1 cellular context compared by ENCODE assay signal in the genomic region with DNA sequence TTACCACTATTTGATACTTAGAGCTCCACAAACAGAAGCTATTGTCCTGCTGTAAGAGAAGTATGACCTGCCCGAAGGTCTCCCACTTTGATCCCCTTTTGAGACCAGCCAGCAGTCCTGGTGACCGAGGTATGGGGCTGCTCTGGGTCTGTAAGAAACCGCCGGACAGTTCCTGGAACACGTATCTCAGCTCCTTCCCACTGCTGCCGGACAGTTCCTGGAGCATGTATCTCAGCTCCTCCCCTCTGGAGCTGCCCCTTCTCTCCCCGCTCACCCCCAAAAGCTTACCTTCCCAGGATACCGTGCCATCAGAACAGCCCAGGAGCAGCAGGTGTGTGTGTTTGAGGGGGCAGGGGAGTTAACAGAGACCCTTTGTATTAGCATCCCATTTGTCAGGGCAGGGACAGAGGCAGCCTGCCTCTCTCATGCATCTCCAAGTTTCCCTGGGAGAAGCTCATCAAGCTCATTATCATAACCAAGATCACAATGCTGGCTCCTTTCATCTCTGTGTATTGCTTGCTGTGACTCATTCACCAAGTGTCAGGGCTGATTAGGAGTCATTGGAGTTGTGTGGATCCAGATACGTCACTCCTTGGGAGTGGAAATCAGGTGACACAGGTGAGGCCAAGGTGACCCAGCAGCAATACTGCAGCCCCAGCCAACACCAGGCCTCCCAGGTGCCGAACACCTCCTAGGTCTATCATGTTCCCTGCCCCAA.
TF ChIP-seq lines count a peak whose summit lies in the region.

No MANE protein-coding gene starts in this region.

TF ChIP-seq in WTC11, 78 proteins besides CTCF, POLR2A, EP300 and RAD21 (continued from another document):
- TF ChIP-seq, protein P1, sequence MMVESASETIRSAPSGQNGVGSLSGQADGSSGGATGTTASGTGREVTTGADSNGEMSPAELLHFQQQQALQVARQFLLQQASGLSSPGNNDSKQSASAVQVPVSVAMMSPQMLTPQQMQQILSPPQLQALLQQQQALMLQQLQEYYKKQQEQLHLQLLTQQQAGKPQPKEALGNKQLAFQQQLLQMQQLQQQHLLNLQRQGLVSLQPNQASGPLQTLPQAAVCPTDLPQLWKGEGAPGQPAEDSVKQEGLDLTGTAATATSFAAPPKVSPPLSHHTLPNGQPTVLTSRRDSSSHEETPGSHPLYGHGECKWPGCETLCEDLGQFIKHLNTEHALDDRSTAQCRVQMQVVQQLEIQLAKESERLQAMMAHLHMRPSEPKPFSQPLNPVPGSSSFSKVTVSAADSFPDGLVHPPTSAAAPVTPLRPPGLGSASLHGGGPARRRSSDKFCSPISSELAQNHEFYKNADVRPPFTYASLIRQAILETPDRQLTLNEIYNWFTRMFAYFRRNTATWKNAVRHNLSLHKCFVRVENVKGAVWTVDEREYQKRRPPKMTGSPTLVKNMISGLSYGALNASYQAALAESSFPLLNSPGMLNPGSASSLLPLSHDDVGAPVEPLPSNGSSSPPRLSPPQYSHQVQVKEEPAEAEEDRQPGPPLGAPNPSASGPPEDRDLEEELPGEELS (CRISPR knock-in tag; IDR thresholded peaks at IDR 0.05), result no peak; the same call in 1 of the 2 replicates
- peak; percentile 25; the same call in 1 of the 2 replicates for TF ChIP-seq SMAD4 (CRISPR knock-in tag; IDR thresholded peaks at IDR 0.05)
- TF ChIP-seq ZBTB21 (CRISPR knock-in tag; IDR thresholded peaks at IDR 0.05; ENCODE audit: borderline replicate concordance), result 0 out of 2 replicates have a peak, but pooled peaks have one; percentile 65
- no peak for TF ChIP-seq ETV6 (CRISPR knock-in tag; IDR thresholded peaks at IDR 0.05)
- no peak for TF ChIP-seq ZNF317 (CRISPR knock-in tag; IDR thresholded peaks at IDR 0.05; ENCODE audit: borderline replicate concordance, low read depth)
- TF ChIP-seq, protein P2, sequence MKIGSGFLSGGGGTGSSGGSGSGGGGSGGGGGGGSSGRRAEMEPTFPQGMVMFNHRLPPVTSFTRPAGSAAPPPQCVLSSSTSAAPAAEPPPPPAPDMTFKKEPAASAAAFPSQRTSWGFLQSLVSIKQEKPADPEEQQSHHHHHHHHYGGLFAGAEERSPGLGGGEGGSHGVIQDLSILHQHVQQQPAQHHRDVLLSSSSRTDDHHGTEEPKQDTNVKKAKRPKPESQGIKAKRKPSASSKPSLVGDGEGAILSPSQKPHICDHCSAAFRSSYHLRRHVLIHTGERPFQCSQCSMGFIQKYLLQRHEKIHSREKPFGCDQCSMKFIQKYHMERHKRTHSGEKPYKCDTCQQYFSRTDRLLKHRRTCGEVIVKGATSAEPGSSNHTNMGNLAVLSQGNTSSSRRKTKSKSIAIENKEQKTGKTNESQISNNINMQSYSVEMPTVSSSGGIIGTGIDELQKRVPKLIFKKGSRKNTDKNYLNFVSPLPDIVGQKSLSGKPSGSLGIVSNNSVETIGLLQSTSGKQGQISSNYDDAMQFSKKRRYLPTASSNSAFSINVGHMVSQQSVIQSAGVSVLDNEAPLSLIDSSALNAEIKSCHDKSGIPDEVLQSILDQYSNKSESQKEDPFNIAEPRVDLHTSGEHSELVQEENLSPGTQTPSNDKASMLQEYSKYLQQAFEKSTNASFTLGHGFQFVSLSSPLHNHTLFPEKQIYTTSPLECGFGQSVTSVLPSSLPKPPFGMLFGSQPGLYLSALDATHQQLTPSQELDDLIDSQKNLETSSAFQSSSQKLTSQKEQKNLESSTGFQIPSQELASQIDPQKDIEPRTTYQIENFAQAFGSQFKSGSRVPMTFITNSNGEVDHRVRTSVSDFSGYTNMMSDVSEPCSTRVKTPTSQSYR (CRISPR knock-in tag; IDR thresholded peaks at IDR 0.05), result no peak
- TF ChIP-seq, protein P3, sequence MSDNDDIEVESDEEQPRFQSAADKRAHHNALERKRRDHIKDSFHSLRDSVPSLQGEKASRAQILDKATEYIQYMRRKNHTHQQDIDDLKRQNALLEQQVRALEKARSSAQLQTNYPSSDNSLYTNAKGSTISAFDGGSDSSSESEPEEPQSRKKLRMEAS (CRISPR knock-in tag; IDR thresholded peaks at IDR 0.05), result peak; percentile 60; the same call in 1 of the 2 replicates
- 0 out of 2 replicates have a peak, but pooled peaks have one; percentile 37 for TF ChIP-seq CREM (CRISPR knock-in tag; IDR thresholded peaks at IDR 0.05)
- TF ChIP-seq, protein P4, sequence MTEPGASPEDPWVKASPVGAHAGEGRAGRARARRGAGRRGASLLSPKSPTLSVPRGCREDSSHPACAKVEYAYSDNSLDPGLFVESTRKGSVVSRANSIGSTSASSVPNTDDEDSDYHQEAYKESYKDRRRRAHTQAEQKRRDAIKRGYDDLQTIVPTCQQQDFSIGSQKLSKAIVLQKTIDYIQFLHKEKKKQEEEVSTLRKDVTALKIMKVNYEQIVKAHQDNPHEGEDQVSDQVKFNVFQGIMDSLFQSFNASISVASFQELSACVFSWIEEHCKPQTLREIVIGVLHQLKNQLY (CRISPR knock-in tag; IDR thresholded peaks at IDR 0.05), result no peak
- TF ChIP-seq, protein P5, sequence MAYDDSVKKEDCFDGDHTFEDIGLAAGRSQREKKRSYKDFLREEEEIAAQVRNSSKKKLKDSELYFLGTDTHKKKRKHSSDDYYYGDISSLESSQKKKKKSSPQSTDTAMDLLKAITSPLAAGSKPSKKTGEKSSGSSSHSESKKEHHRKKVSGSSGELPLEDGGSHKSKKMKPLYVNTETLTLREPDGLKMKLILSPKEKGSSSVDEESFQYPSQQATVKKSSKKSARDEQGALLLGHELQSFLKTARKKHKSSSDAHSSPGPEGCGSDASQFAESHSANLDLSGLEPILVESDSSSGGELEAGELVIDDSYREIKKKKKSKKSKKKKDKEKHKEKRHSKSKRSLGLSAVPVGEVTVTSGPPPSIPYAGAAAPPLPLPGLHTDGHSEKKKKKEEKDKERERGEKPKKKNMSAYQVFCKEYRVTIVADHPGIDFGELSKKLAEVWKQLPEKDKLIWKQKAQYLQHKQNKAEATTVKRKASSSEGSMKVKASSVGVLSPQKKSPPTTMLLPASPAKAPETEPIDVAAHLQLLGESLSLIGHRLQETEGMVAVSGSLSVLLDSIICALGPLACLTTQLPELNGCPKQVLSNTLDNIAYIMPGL (CRISPR knock-in tag; IDR thresholded peaks at IDR 0.05), result no peak
- TF ChIP-seq ZNF423 (CRISPR knock-in tag; IDR thresholded peaks at IDR 0.05), result no peak
- TF ChIP-seq FOXK1 (CRISPR knock-in tag; IDR thresholded peaks at IDR 0.05), result peak; percentile 60; the same call in 1 of the 2 replicates
- TF ChIP-seq, protein P6, sequence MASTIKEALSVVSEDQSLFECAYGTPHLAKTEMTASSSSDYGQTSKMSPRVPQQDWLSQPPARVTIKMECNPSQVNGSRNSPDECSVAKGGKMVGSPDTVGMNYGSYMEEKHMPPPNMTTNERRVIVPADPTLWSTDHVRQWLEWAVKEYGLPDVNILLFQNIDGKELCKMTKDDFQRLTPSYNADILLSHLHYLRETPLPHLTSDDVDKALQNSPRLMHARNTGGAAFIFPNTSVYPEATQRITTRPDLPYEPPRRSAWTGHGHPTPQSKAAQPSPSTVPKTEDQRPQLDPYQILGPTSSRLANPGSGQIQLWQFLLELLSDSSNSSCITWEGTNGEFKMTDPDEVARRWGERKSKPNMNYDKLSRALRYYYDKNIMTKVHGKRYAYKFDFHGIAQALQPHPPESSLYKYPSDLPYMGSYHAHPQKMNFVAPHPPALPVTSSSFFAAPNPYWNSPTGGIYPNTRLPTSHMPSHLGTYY (CRISPR knock-in tag; IDR thresholded peaks at IDR 0.05), result no peak
- no peak for TF ChIP-seq ATF1 (CRISPR knock-in tag; IDR thresholded peaks at IDR 0.05)
- peak; percentile 60; the same call in 1 of the 2 replicates for TF ChIP-seq SP1 (CRISPR knock-in tag; conservative IDR thresholded peaks at IDR 0.05)
- no peak for TF ChIP-seq ZNF263 (CRISPR knock-in tag; IDR thresholded peaks at IDR 0.05; ENCODE audit: low read depth)
- TF ChIP-seq, protein P7, sequence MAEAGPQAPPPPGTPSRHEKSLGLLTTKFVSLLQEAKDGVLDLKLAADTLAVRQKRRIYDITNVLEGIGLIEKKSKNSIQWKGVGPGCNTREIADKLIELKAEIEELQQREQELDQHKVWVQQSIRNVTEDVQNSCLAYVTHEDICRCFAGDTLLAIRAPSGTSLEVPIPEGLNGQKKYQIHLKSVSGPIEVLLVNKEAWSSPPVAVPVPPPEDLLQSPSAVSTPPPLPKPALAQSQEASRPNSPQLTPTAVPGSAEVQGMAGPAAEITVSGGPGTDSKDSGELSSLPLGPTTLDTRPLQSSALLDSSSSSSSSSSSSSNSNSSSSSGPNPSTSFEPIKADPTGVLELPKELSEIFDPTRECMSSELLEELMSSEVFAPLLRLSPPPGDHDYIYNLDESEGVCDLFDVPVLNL (CRISPR knock-in tag; IDR thresholded peaks at IDR 0.05; ENCODE audit: borderline replicate concordance, low read depth), result no peak
- TF ChIP-seq, protein P8, sequence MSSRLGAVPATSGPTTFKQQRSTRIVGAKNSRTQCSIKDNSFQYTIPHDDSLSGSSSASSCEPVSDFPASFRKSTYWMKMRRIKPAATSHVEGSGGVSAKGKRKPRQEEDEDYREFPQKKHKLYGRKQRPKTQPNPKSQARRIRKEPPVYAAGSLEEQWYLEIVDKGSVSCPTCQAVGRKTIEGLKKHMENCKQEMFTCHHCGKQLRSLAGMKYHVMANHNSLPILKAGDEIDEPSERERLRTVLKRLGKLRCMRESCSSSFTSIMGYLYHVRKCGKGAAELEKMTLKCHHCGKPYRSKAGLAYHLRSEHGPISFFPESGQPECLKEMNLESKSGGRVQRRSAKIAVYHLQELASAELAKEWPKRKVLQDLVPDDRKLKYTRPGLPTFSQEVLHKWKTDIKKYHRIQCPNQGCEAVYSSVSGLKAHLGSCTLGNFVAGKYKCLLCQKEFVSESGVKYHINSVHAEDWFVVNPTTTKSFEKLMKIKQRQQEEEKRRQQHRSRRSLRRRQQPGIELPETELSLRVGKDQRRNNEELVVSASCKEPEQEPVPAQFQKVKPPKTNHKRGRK (CRISPR knock-in tag; IDR thresholded peaks at IDR 0.05; ENCODE audit: borderline replicate concordance), result no peak
- TF ChIP-seq, protein P9, sequence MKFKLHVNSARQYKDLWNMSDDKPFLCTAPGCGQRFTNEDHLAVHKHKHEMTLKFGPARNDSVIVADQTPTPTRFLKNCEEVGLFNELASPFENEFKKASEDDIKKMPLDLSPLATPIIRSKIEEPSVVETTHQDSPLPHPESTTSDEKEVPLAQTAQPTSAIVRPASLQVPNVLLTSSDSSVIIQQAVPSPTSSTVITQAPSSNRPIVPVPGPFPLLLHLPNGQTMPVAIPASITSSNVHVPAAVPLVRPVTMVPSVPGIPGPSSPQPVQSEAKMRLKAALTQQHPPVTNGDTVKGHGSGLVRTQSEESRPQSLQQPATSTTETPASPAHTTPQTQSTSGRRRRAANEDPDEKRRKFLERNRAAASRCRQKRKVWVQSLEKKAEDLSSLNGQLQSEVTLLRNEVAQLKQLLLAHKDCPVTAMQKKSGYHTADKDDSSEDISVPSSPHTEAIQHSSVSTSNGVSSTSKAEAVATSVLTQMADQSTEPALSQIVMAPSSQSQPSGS (CRISPR knock-in tag; IDR thresholded peaks at IDR 0.05; ENCODE audit: borderline replicate concordance, low read depth), result no peak
- TF ChIP-seq, protein P10, sequence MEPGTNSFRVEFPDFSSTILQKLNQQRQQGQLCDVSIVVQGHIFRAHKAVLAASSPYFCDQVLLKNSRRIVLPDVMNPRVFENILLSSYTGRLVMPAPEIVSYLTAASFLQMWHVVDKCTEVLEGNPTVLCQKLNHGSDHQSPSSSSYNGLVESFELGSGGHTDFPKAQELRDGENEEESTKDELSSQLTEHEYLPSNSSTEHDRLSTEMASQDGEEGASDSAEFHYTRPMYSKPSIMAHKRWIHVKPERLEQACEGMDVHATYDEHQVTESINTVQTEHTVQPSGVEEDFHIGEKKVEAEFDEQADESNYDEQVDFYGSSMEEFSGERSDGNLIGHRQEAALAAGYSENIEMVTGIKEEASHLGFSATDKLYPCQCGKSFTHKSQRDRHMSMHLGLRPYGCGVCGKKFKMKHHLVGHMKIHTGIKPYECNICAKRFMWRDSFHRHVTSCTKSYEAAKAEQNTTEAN (CRISPR knock-in tag; IDR thresholded peaks at IDR 0.05), result 0 out of 2 replicates have a peak, but pooled peaks have one; percentile 20
- TF ChIP-seq, protein P11, sequence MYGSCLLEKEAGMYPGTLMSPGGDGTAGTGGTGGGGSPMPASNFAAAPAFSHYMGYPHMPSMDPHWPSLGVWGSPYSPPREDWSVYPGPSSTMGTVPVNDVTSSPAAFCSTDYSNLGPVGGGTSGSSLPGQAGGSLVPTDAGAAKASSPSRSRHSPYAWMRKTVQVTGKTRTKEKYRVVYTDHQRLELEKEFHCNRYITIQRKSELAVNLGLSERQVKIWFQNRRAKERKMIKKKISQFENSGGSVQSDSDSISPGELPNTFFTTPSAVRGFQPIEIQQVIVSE (CRISPR knock-in tag; IDR thresholded peaks at IDR 0.05; ENCODE audit: borderline replicate concordance), result no peak
- TF ChIP-seq IRF2 (CRISPR knock-in tag; IDR thresholded peaks at IDR 0.05; ENCODE audit: borderline replicate concordance, low read depth), result no peak
